10 cellular contexts compared by ENCODE assay signal in the genomic region with DNA sequence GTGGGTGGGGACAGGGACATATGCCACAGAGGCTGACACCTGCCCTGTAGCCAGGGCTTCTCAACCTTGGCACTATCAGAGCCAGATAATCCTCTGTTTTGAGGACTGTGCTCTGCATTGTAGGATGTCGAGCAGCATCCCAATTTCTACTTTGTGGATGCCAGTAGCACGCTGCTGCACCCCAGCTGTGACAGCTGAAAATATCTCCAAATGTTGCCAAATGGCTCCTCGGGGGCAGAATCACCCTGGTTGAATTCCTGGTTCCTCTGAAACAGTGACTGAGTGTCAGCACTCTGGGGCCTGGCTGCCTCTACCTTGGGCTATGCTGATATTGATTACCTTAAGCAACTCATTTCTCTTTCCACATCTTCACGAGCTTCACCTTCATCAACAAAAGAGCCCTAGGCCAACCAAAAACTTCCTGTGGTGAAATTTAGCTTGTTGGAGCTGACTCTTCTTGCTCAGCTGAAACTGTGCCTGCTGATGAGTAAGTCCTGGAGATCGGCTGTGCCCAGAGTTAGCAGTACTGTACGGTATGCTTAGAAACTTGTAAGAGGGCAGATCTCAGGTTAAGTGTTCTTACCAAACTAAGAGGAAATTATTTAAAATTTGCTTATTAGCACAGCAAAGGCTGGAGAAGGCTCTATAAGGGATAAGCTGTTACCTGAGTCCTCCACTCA.
DNase-seq lines count a peak whose midpoint lies in the region; ATAC-seq, FAIRE-seq and TF ChIP-seq lines count a peak whose summit lies in the region.
"Had no signal": no experiment of that assay in that cellular context is flagged by ENCODE, and none has a peak within 500 bp of the region (broad histone marks: within the 10 kb centered on the region; RNA-seq: fewer than 3 reads in every experiment).

No MANE protein-coding gene starts in this region.

- TF ChIP-seq CTCF in AG10803 (conservative IDR thresholded peaks at IDR 0.05; ENCODE audit: low read length) (no peak; the same call in 1 of the 2 replicates), Peyer's patch (IDR thresholded peaks at IDR 0.05) (no peak)

- no peak overlapping the region for H3K27ac ChIP-seq in Peyer's patch

- no peaks in the 10 kb centered on the region for H3K27me3 ChIP-seq in Peyer's patch

- H3K4me3 ChIP-seq in AG10803 (ENCODE audit: low read length) (no peak overlapping the region), Peyer's patch (no peak overlapping the region)

- H3K36me3 ChIP-seq in Peyer's patch: no peaks in the 10 kb centered on the region

- no peaks in the 10 kb centered on the region for H3K9me3 ChIP-seq in Peyer's patch

- peaks cover 0 to 6% (median under 1%) of the 10 kb centered on the region in 4 donors for H3K4me1 ChIP-seq in Peyer's patch

- peak; percentile 4 for FAIRE-seq in GM19239 (lab: Jason Lieb, UNC)

- DNase-seq in AG10803 (ENCODE audit: low read depth) (peak; percentile 79), GM19239 (ENCODE audit: insufficient read length, low spot score) (no peak), RPMI7951 (ENCODE audit: low read depth) (peak; percentile 75), iris pigment epithelial cell (ENCODE audit: low read depth) (peak; percentile 77), NCI-H1092 (lab: John Stamatoyannopoulos, UW) (no peak), Peyer's patch (no peak)
- DNase-seq in activated effector memory CD4-positive, alpha-beta T cell treated with Interleukin-2 at 50 U/mL for 16 hours: no peak
- DNase-seq: effector CD8-positive, alpha-beta T cell; NCI-H1436 had no signal

- no peak for ATAC-seq in HG02852 (IDR thresholded peaks at IDR 0.05; ENCODE audit: unreplicated experiment)

- no peak for TF ChIP-seq POLR2A in Peyer's patch (IDR thresholded peaks at IDR 0.05)

Comparison
In these comparisons a context has a peak if more than half of its experiments do, and no peak if none do; other contexts are left out.
1. DNase-seq: peak in AG10803 (single experiment), RPMI7951 (single experiment) and iris pigment epithelial cell (single experiment); none in GM19239 (single experiment), NCI-H1092 (single experiment), Peyer's patch (0 of 3) and activated effector memory CD4-positive, alpha-beta T cell treated with Interleukin-2 at 50 U/mL for 16 hours (single experiment).